Comparison of ENCODE assay signal across 8 cellular contexts in the genomic region with DNA sequence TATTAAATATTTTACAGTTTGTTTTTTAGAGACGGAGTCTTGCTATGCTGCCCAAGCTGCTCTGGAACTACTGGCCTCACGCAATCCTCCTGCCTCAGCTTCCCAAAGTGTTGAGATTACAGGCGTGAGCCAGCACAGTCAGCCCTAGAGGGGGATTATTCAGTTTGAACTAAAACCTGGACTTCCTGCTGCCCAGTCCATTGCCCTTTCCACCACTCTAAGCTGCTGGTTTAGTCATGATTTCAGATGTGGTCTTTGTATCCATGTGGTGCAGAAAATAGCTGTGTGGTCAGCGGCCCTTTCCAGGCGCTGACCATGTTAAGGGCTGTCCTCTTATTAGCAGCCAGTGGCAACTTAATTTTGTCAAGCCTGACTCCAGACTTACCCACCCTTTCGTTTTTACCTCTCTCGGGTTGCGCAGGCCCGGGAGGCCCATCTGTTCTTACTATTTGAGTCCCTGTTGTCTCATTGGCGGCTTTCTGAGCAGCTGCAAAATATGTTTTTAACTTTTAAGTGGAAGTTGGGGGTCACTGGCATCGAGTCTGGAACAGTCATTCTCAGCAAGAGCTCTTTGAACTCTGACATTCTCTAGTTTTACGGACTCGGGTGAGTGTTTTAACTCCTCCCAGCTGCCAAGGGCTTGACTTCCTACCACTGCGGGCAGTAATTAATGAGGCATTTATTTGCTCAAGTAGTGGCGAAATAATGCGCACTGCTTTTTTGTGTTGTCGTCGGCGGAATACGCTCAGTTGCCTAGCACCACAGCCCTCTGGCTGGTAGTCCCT. TPM values are rescaled to one million over a fixed set of nuclear protein-coding genes. Genes with fewer than 3 reads are reported as not detected.
DNase-seq lines count a peak whose midpoint lies in the region; ATAC-seq and TF ChIP-seq lines count a peak whose summit lies in the region.

No MANE protein-coding gene starts in this region.

- peaks cover 29% of the 10 kb centered on the region for H3K36me3 Mint-ChIP-seq in activated T-helper 2 cell treated with anti-CD3 and anti-CD28 coated beads, Interferon-gamma antibody, Interleukin-2, Interleukin-4, amounts not matched to agents 10 μg/mL and 5 μg/mL and 100 μg/mL, durations not matched to agents 14 hours and 24 hours and 36 hours (ENCODE audit: low read depth)

- ATAC-seq in GM18870 (IDR thresholded peaks at IDR 0.05; ENCODE audit: unreplicated experiment) (peak; percentile 26), HG03108 (IDR thresholded peaks at IDR 0.05; ENCODE audit: unreplicated experiment) (peak; percentile 9), foreskin keratinocyte (peak; percentile 54), omental fat pad (ENCODE audit: low FRiP score) (peak; percentile 68)

- intact Hi-C loops in activated T-helper 2 cell treated with anti-CD3 and anti-CD28 coated beads, Interferon-gamma antibody, Interleukin-2, Interleukin-4, amounts not matched to agents 10 μg/mL and 5 μg/mL and 100 μg/mL, durations not matched to agents 14 hours and 24 hours and 36 hours (cut with micrococcal nuclease): loop anchor here (5.0 to 10.0 kb wide), 4 partner anchors 414 to 921 kb away; a partner anchor contains a TSS

- H3K9me3 Mint-ChIP-seq in activated T-helper 2 cell treated with anti-CD3 and anti-CD28 coated beads, Interferon-gamma antibody, Interleukin-2, Interleukin-4, amounts not matched to agents 10 μg/mL and 5 μg/mL and 100 μg/mL, durations not matched to agents 14 hours and 24 hours and 36 hours: no peaks in the 10 kb centered on the region

- peaks cover 2% of the 10 kb centered on the region for H3K4me1 ChIP-seq in foreskin keratinocyte

- H3K4me1 Mint-ChIP-seq in activated T-helper 2 cell treated with anti-CD3 and anti-CD28 coated beads, Interferon-gamma antibody, Interleukin-2, Interleukin-4, amounts not matched to agents 10 μg/mL and 5 μg/mL and 100 μg/mL, durations not matched to agents 14 hours and 24 hours and 36 hours (ENCODE audit: low read depth): peaks cover 36% of the 10 kb centered on the region

- no peaks in the 10 kb centered on the region for H3K27me3 ChIP-seq in foreskin keratinocyte

- no peak for TF ChIP-seq CTCF in foreskin keratinocyte (conservative IDR thresholded peaks at IDR 0.05)
- TF ChIP-seq CTCF in omental fat pad (IDR thresholded peaks at IDR 0.05): no peak

- H3K27me3 Mint-ChIP-seq in activated T-helper 2 cell treated with anti-CD3 and anti-CD28 coated beads, Interferon-gamma antibody, Interleukin-2, Interleukin-4, amounts not matched to agents 10 μg/mL and 5 μg/mL and 100 μg/mL, durations not matched to agents 14 hours and 24 hours and 36 hours (ENCODE audit: low read depth): no peaks in the 10 kb centered on the region

- H3K27ac Mint-ChIP-seq in activated T-helper 2 cell treated with anti-CD3 and anti-CD28 coated beads, Interferon-gamma antibody, Interleukin-2, Interleukin-4, amounts not matched to agents 10 μg/mL and 5 μg/mL and 100 μg/mL, durations not matched to agents 14 hours and 24 hours and 36 hours: peak overlapping the region; percentile 89

- peak; percentile 47 for DNase-seq in AG08396 (ENCODE audit: low spot score)
- DNase-seq in NCI-H82 treated with DMSO at 0.1 percent for 48 hours (lab: John Stamatoyannopoulos, UW; ENCODE audit: unreplicated experiment): peak; percentile 24
- DNase-seq in activated T-helper 2 cell treated with anti-CD3 and anti-CD28 coated beads, Interferon-gamma antibody, Interleukin-2, Interleukin-4, amounts not matched to agents 10 μg/mL and 5 μg/mL and 100 μg/mL, durations not matched to agents 14 hours and 24 hours and 36 hours (ENCODE audit: low spot score): no peak
- peak in 1 of 2 donors; percentile 35 for DNase-seq in foreskin keratinocyte
- DNase-seq in omental fat pad (ENCODE audit: low spot score): no peak
- DNase-seq in NCI-H187 treated with DMSO at 0.1 percent for 48 hours (lab: John Stamatoyannopoulos, UW): no peak

- peak overlapping the region; percentile 79 for H3K4me3 Mint-ChIP-seq in activated T-helper 2 cell treated with anti-CD3 and anti-CD28 coated beads, Interferon-gamma antibody, Interleukin-2, Interleukin-4, amounts not matched to agents 10 μg/mL and 5 μg/mL and 100 μg/mL, durations not matched to agents 14 hours and 24 hours and 36 hours (ENCODE audit: low read depth)

- H3K27ac ChIP-seq in foreskin keratinocyte: peak overlapping the region; percentile 86

RNA-seq across cellular contexts. Expression of a gene that starts 0.8 kb away (rescaled TPM):
- 40.8 and 43.1 TPM in 2 replicates for total RNA-seq in activated T-helper 2 cell treated with anti-CD3 and anti-CD28 coated beads, Interferon-gamma antibody, Interleukin-2, Interleukin-4, amounts not matched to agents 10 μg/mL and 5 μg/mL and 100 μg/mL, durations not matched to agents 14 hours and 24 hours and 36 hours
- total RNA-seq in foreskin keratinocyte (42.8 and 44.0 TPM in 2 replicates), omental fat pad (10 to 100 TPM; 34.2 to 42.5 (median 38.7) TPM)
- 19.2 and 20.3 TPM in 2 replicates for polyA plus RNA-seq in foreskin keratinocyte

Comparison
In these comparisons a context has a peak if more than half of its experiments do, and no peak if none do; other contexts are left out.
1. DNase-seq: peak in AG08396 (single experiment) and NCI-H82 treated with DMSO at 0.1 percent for 48 hours (single experiment); none in activated T-helper 2 cell treated with anti-CD3 and anti-CD28 coated beads, Interferon-gamma antibody, Interleukin-2, Interleukin-4, amounts not matched to agents 10 μg/mL and 5 μg/mL and 100 μg/mL, durations not matched to agents 14 hours and 24 hours and 36 hours (single experiment), omental fat pad (single experiment) and NCI-H187 treated with DMSO at 0.1 percent for 48 hours (single experiment).
2. ATAC-seq: peak in every context shown above with its lines; median percentile 68 in omental fat pad; 54 in foreskin keratinocyte; 26 in GM18870; 9 in HG03108.